ENCODE assay signal across 8 cellular contexts in the genomic region with DNA sequence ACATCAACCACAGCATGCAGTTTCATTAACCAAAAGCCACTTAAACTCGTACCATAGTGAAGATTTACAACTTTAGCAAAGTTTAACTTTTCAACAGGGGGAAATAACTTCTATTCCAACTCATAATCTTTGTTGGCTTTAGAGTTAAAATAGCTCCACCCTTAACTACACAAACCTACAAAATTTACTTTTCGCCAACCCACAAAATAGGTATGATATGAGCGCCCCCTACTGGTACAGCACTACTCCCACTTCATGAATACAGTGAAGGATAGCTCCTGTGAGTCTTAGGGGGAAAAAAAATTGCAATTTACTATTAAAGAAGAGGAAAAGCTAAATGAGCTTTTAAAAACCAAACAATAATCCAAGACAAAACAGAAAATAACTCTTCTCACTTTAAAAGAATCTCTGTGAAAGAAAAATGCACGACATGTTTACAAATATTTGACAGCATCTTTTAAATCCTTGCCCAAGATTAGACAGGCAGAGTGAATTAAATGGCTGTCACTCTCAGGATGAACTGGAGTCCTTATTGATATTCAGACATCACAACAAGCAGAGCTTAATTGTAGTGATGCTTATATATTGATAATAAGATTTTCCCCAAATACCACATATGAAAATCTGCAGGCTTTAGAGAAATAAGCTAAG. TPM values are rescaled to one million over a fixed set of nuclear protein-coding genes. Genes with fewer than 3 reads are reported as not detected.
DNase-seq lines count a peak whose midpoint lies in the region; ATAC-seq lines count a peak whose summit lies in the region.

No MANE protein-coding gene starts in this region.

- H4K20me1 ChIP-seq in Karpas-422 (ENCODE audit: insufficient read depth, low read depth, low read length), result no peaks in the 10 kb centered on the region

- no peaks in the 10 kb centered on the region for H3K9me3 Mint-ChIP-seq in activated naive CD4-positive, alpha-beta T cell treated with anti-CD3 and anti-CD28 coated beads for 36 hours

- no peaks in the 10 kb centered on the region for H3K36me3 Mint-ChIP-seq in activated naive CD4-positive, alpha-beta T cell treated with anti-CD3 and anti-CD28 coated beads for 36 hours (ENCODE audit: low read depth)

- no peak overlapping the region for H3K9ac ChIP-seq in Karpas-422 (ENCODE audit: low read length)

- peak; percentile 76 for ATAC-seq in GM21447 (IDR thresholded peaks at IDR 0.05; ENCODE audit: unreplicated experiment)
- ATAC-seq in Right ventricle myocardium superior (ENCODE audit: poor library complexity), result peak; percentile 90
- ATAC-seq in GM19328 (IDR thresholded peaks at IDR 0.05; ENCODE audit: unreplicated experiment), result no peak

- H3K4me3 Mint-ChIP-seq in activated naive CD4-positive, alpha-beta T cell treated with anti-CD3 and anti-CD28 coated beads for 36 hours, result no peak overlapping the region

- H3K27ac ChIP-seq in Karpas-422 (ENCODE audit: low read length), result no peak overlapping the region

- H3K4me1 ChIP-seq in Karpas-422 (ENCODE audit: low read length), result peaks cover 10% of the 10 kb centered on the region

- H3K9me3 ChIP-seq in Karpas-422 (ENCODE audit: low read length), result no peaks in the 10 kb centered on the region

- peaks cover 9% of the 10 kb centered on the region for H3K27me3 Mint-ChIP-seq in activated naive CD4-positive, alpha-beta T cell treated with anti-CD3 and anti-CD28 coated beads for 36 hours (ENCODE audit: low read depth)

- DNase-seq in DMS153 treated with DMSO at 0.1 percent for 48 hours (lab: John Stamatoyannopoulos, UW; ENCODE audit: unreplicated experiment), result peak; percentile 44
- DNase-seq in Karpas-422, result peak; percentile 89
- DNase-seq in SK-N-DZ (ENCODE audit: low spot score), result peak; percentile 53
- DNase-seq in activated naive CD4-positive, alpha-beta T cell treated with anti-CD3 and anti-CD28 coated beads for 36 hours, result peak; percentile 83
- DNase-seq in Right ventricle myocardium superior, result no peak
- DNase-seq in putamen (ENCODE audit: low spot score), result peak; percentile 57

- H3K4me2 ChIP-seq in Karpas-422 (ENCODE audit: low read depth, low read length, poor library complexity, severe bottlenecking), result no peak overlapping the region

- H3K27ac Mint-ChIP-seq in activated naive CD4-positive, alpha-beta T cell treated with anti-CD3 and anti-CD28 coated beads for 36 hours, result no peak overlapping the region

- intact Hi-C loops in activated naive CD4-positive, alpha-beta T cell treated with anti-CD3 and anti-CD28 coated beads for 36 hours (cut with micrococcal nuclease), result loop anchor here (1.0 to 5.0 kb wide), 10 partner anchors 215 to 997 kb away; no protein-coding TSS in a partner anchor
- intact Hi-C loops in Right ventricle myocardium superior (cut with DNase I), result loop anchor here (1.0 to 10.0 kb wide), 2 partner anchors 350 to 608 kb away; no protein-coding TSS in a partner anchor

- H3K4me1 Mint-ChIP-seq in activated naive CD4-positive, alpha-beta T cell treated with anti-CD3 and anti-CD28 coated beads for 36 hours (ENCODE audit: low read depth), result peaks cover 11% of the 10 kb centered on the region

- no peaks in the 10 kb centered on the region for H3K27me3 ChIP-seq in Karpas-422 (ENCODE audit: low read length)

- no peak overlapping the region for H3K4me3 ChIP-seq in Karpas-422 (ENCODE audit: low read length)

- no peaks in the 10 kb centered on the region for H3K79me2 ChIP-seq in Karpas-422 (ENCODE audit: low read length)

- no peaks in the 10 kb centered on the region for H3K36me3 ChIP-seq in Karpas-422 (ENCODE audit: insufficient read depth, low read length)

- no peaks in the 10 kb centered on the region for H3K9me2 ChIP-seq in Karpas-422 (replicated peaks; ENCODE audit: insufficient read depth, low read length)

- CTCF ChIA-PET in activated naive CD4-positive, alpha-beta T cell treated with anti-CD3 and anti-CD28 coated beads for 36 hours (lab: Charles Lee), result interaction anchor here (0.5 to 2.7 kb wide), 53 partner anchors 8 to 1772 kb away, joined by 3 to 69 read pairs (median 4); a partner anchor contains a TSS

- H2AFZ ChIP-seq in Karpas-422 (ENCODE audit: low read length), result no peak overlapping the region

RNA-seq across cellular contexts. Expression of a gene that starts 32.2 kb away (rescaled TPM):
- not detected in 2 replicates for total RNA-seq in Karpas-422 (2014; rRNA removed; shearing (Covaris generic); ENCODE audit: low replicate concordance)
- 4.1 and 4.9 TPM in 2 replicates for polyA plus RNA-seq in SK-N-DZ (2014; cell fraction: cytosol; rRNA removed)
- polyA plus RNA-seq in SK-N-DZ (2014; cell fraction: nucleus; rRNA removed), result 2.1 and 3.9 TPM in 2 replicates
- total RNA-seq in activated naive CD4-positive, alpha-beta T cell treated with anti-CD3 and anti-CD28 coated beads for 36 hours, result not detected
- total RNA-seq in Right ventricle myocardium superior, result 0.19 TPM
